In the genomic region with DNA sequence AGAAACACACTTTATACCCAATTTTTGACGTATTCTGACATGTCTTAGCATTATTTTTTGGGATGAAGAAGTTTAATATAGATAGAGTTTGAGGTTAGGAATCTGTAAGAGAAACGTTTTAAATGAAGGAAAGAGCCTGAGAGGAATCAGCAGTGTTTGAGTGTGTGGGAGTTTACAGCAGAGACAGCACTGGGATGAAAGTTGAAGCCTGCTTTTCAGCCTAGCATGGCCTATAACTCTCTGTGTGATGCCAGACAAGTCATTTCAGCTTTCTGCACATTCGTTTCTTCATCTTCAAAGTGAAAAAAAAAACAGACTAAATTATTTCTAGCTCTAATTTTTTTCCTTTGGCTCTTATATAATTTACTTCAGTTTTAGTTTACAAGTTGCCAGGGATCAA, we compare ENCODE assay signal across 32 cellular contexts.
"Had no signal": no experiment of that assay in that cellular context is flagged by ENCODE, and none has a peak within 500 bp of the region (broad histone marks: within the 10 kb centered on the region; RNA-seq: fewer than 3 reads in every experiment).

No MANE protein-coding gene starts in this region.

- H3K36me3 Mint-ChIP-seq: natural killer cell treated with Interleukin-12 subunit alpha and Interleukin-12 subunit beta and Interleukin-15 and Interleukin-18, amount 100 ng/mL, for 72 hours had no signal

- H3K36me3 ChIP-seq: heart left ventricle, left ventricle myocardium inferior, pancreas, prostate gland, sigmoid colon, suprapubic skin, thoracic aorta, tibial artery, upper lobe of right lung had no signal

- H3K27ac Mint-ChIP-seq: natural killer cell treated with Interleukin-12 subunit alpha and Interleukin-12 subunit beta and Interleukin-15 and Interleukin-18, amount 100 ng/mL, for 72 hours; stimulated activated naive CD8-positive, alpha-beta T cell treated with anti-CD3 and anti-CD28 coated beads, Interleukin-15, Interleukin-2, amounts not matched to agents 100 ng/mL and 50 ng/mL, for 24 hours had no signal

- H3K4me1 Mint-ChIP-seq: immature natural killer cell had no signal

- H3K4me3 ChIP-seq: heart left ventricle, left ventricle myocardium inferior, lung, mucosa of descending colon, pancreas, prostate gland, sigmoid colon, suprapubic skin, thoracic aorta, tibial artery, upper lobe of right lung had no signal

- H3K27me3 ChIP-seq: heart left ventricle, pancreas, sigmoid colon, suprapubic skin, tibial artery, upper lobe of right lung had no signal

- H3K9me3 ChIP-seq: heart left ventricle, left ventricle myocardium inferior, mucosa of descending colon, pancreas, prostate gland, sigmoid colon, suprapubic skin, thoracic aorta, tibial artery, upper lobe of right lung had no signal

- H3K4me1 ChIP-seq: pancreas, prostate gland, suprapubic skin had no signal

- ATAC-seq: heart left ventricle; left colon; mucosa of descending colon; naive thymus-derived CD4-positive, alpha-beta T cell; natural killer cell treated with Interleukin-12 subunit alpha and Interleukin-12 subunit beta and Interleukin-15 and Interleukin-18, amount 100 ng/mL, for 72 hours; pancreas; right cardiac atrium; upper lobe of right lung had no signal

- DNase-seq: heart left ventricle; hypothalamus; immature natural killer cell; kidney; left colon; left ventricle myocardium inferior; mesendoderm; midbrain; mucosa of descending colon; naive thymus-derived CD4-positive, alpha-beta T cell; nucleus accumbens; pancreas; posterior cingulate gyrus; retina; right cardiac atrium; sigmoid colon; small intestine; stimulated activated CD4-positive, alpha-beta T cell treated with anti-CD3 and anti-CD28 coated beads, Interleukin-12 subunit alpha, Interleukin-12 subunit beta, amount 100 ng/mL, for 4 hours; stimulated activated CD4-positive, alpha-beta T cell treated with anti-CD3 and anti-CD28 coated beads, Interleukin-15, amount 100 ng/mL, for 24 hours; stimulated activated CD4-positive, alpha-beta T cell treated with anti-CD3 and anti-CD28 coated beads, Interleukin-2, amount 100 ng/mL, for 24 hours; stimulated activated CD4-positive, alpha-beta T cell treated with anti-CD3 and anti-CD28 coated beads, Interleukin-4, amount 100 ng/mL, for 1 hour; stimulated activated naive CD4-positive, alpha-beta T cell; tibial artery; trophoblast cell; upper lobe of right lung had no signal

- H3K4me3 Mint-ChIP-seq: immature natural killer cell; naive thymus-derived CD4-positive, alpha-beta T cell; natural killer cell treated with Interleukin-12 subunit alpha and Interleukin-12 subunit beta and Interleukin-15 and Interleukin-18, amount 100 ng/mL, for 72 hours; neural crest cell; stimulated activated naive CD8-positive, alpha-beta T cell treated with anti-CD3 and anti-CD28 coated beads, Interleukin-15, Interleukin-2, amounts not matched to agents 100 ng/mL and 50 ng/mL, for 24 hours had no signal

- H3K27me3 Mint-ChIP-seq: naive thymus-derived CD4-positive, alpha-beta T cell; natural killer cell treated with Interleukin-12 subunit alpha and Interleukin-12 subunit beta and Interleukin-15 and Interleukin-18, amount 100 ng/mL, for 72 hours; stimulated activated naive CD8-positive, alpha-beta T cell treated with anti-CD3 and anti-CD28 coated beads, Interleukin-15, Interleukin-2, amounts not matched to agents 100 ng/mL and 50 ng/mL, for 24 hours had no signal

- H3K9me3 Mint-ChIP-seq: naive thymus-derived CD4-positive, alpha-beta T cell; natural killer cell treated with Interleukin-12 subunit alpha and Interleukin-12 subunit beta and Interleukin-15 and Interleukin-18, amount 100 ng/mL, for 72 hours; neural crest cell; stimulated activated naive CD8-positive, alpha-beta T cell treated with anti-CD3 and anti-CD28 coated beads, Interleukin-15, Interleukin-2, amounts not matched to agents 100 ng/mL and 50 ng/mL, for 24 hours had no signal

- H3K27ac ChIP-seq: heart left ventricle, left ventricle myocardium inferior, pancreas, prostate gland, sigmoid colon, suprapubic skin, thoracic aorta, tibial artery, upper lobe of right lung had no signal
